8 cellular contexts compared by ENCODE assay signal in the genomic region with DNA sequence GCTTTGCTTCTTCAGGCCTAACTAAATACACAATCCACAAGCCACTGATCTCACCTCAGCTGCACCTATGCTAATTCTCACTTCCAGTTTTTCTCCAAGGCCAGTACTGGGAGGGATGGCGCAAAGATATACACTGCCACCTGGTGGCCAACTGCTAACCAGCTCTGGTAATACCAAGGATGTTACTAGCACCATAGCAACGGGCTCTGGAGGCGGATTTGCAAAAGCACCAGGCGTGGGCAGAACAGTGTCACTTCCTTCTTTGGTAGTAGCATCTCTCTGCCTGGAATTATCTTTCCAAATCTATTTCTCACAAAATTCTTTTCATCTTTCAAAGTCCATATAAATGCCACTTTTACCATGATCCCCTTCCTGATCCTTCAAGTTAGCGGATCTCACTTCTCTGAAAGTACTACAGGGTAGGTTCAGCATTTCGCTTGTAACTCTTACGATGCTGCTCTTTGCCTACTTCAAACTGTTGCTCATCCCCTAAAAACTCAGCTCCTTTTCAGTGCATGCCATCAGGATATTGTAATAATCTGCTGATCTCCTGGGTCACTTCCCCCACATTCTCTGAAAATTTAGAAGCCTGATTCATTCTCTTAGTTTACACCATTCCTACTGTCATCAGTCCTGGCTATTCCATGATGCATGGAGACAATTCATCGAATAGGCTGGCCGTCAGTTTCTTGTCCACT. TPM values are rescaled to one million over a fixed set of nuclear protein-coding genes. Genes with fewer than 3 reads are reported as not detected.
A peak's percentile ranks its signal among the peaks of the same experiment; 100 is the strongest.
DNase-seq lines count a peak whose midpoint lies in the region; ATAC-seq lines count a peak whose summit lies in the region.

No MANE protein-coding gene starts in this region.

- POLR2A ChIA-PET in naive thymus-derived CD8-positive, alpha-beta T cell (lab: Charles Lee): interaction anchor here (0.7 to 5.1 kb wide), 4 partner anchors 27 to 80 kb away, joined by 4 to 62 read pairs (median 8); a partner anchor contains a TSS

- H3K27me3 Mint-ChIP-seq in naive thymus-derived CD8-positive, alpha-beta T cell: no peaks in the 10 kb centered on the region

- peaks cover 0 to 9% (median 0%) of the 10 kb centered on the region in 9 donors for H3K9me3 Mint-ChIP-seq in naive thymus-derived CD8-positive, alpha-beta T cell

- H3K27ac ChIP-seq in epithelial cell of prostate: peak overlapping the region; percentile 24

- peak; percentile 7 for DNase-seq in DMS 273 treated with DMSO at 0.1 percent for 48 hours (lab: John Stamatoyannopoulos, UW)
- peak; percentile 90 for DNase-seq in HS-27A (ENCODE audit: low read depth)
- peak; percentile 94 for DNase-seq in NOMO-1 treated with DMSO at 0.1 percent for 48 hours (lab: John Stamatoyannopoulos, UW; ENCODE audit: unreplicated experiment)
- DNase-seq in activated CD8-positive, alpha-beta memory T cell treated with anti-CD3 and anti-CD28 coated beads, Interleukin-2, amount 50 U/mL, for 1 hour (ENCODE audit: extremely low read depth): peak; percentile 72
- no peak for DNase-seq in epithelial cell of prostate (ENCODE audit: low read depth, low spot score)
- DNase-seq in naive thymus-derived CD8-positive, alpha-beta T cell: peak; percentile 53 to 94 (median 80)
- peak; percentile 58 to 88 for DNase-seq in stimulated activated CD8-positive, alpha-beta memory T cell treated with anti-CD3 and anti-CD28 coated beads, Interleukin-7, amount 100 ng/mL, for 48 hours (ENCODE audit: extremely low read depth in 1 of 2, low read depth in 1 of 2)

- peaks cover 3 to 13% (median 9%) of the 10 kb centered on the region in 4 donors for H3K4me1 Mint-ChIP-seq in naive thymus-derived CD8-positive, alpha-beta T cell

- H3K36me3 Mint-ChIP-seq in naive thymus-derived CD8-positive, alpha-beta T cell: peaks cover 0 to 3% (median 0%) of the 10 kb centered on the region in 3 donors

- H3K4me3 Mint-ChIP-seq in naive thymus-derived CD8-positive, alpha-beta T cell: no peak overlapping the region

- H3K27ac Mint-ChIP-seq in naive thymus-derived CD8-positive, alpha-beta T cell: no peak overlapping the region

- peak; percentile 98 for ATAC-seq in GM21390 (IDR thresholded peaks at IDR 0.05; ENCODE audit: unreplicated experiment)
- peak; percentile 100 for ATAC-seq in naive thymus-derived CD8-positive, alpha-beta T cell

RNA-seq across cellular contexts. Expression of a gene that starts 37.1 kb away (rescaled TPM):
- total RNA-seq in naive thymus-derived CD8-positive, alpha-beta T cell: 10 to 100 TPM; 26.6 to 27.1 TPM
- polyA plus RNA-seq in naive thymus-derived CD8-positive, alpha-beta T cell: 10 to 100 TPM in 1 of 3 donors, 1 to 10 TPM in 2; 6.7 to 14.4 (median 9.7) TPM

RNA-seq across cellular contexts. Expression of a gene that starts 59.4 kb away (rescaled TPM):
- total RNA-seq in naive thymus-derived CD8-positive, alpha-beta T cell: 100 to 1,000 TPM; 108 to 115 TPM
- 10 to 100 TPM; 47.6 to 88.0 (median 71.8) TPM for polyA plus RNA-seq in naive thymus-derived CD8-positive, alpha-beta T cell
